Comparison of ENCODE assay signal across 8 cellular contexts in genomic region chr9:126722922-126723806, GRCh38.
DNase-seq lines count a peak whose midpoint lies in the region; ATAC-seq lines count a peak whose summit lies in the region.

No MANE protein-coding gene starts in this region.

- H3K36me3 Mint-ChIP-seq in naive thymus-derived CD8-positive, alpha-beta T cell = no peaks in the 10 kb centered on the region

- ATAC-seq in GM19395 (IDR thresholded peaks at IDR 0.05; ENCODE audit: unreplicated experiment) (peak; percentile 47), HG03521 (IDR thresholded peaks at IDR 0.05; ENCODE audit: unreplicated experiment) (no peak)
- peak; percentile 54 to 65 for ATAC-seq in naive thymus-derived CD8-positive, alpha-beta T cell
- peak; percentile 74 for ATAC-seq in stimulated activated naive CD8-positive, alpha-beta T cell treated with anti-CD3 and anti-CD28 coated beads, Interleukin-15, amount 100 ng/mL, for 72 hours

- H3K4me3 Mint-ChIP-seq in naive thymus-derived CD8-positive, alpha-beta T cell = peak overlapping the region; percentile 75 to 96 (median 90)
- H3K4me3 Mint-ChIP-seq in stimulated activated naive CD8-positive, alpha-beta T cell treated with anti-CD3 and anti-CD28 coated beads, Interleukin-15, amount 100 ng/mL, for 72 hours = peak overlapping the region; percentile 88 to 89

- peak overlapping the region; percentile 81 to 100 (median 96) for H3K27ac Mint-ChIP-seq in naive thymus-derived CD8-positive, alpha-beta T cell
- H3K27ac Mint-ChIP-seq in stimulated activated naive CD8-positive, alpha-beta T cell treated with anti-CD3 and anti-CD28 coated beads, Interleukin-15, amount 100 ng/mL, for 72 hours = peak overlapping the region; percentile 90 to 95

- DNase-seq in M059J (ENCODE audit: low read depth) = peak; percentile 33
- peak; percentile 59 to 64 for DNase-seq in activated CD4-positive, alpha-beta T cell treated with anti-CD3 and anti-CD28 coated beads, Interleukin-2, amount 50 U/mL, for 4 hours
- DNase-seq in effector CD8-positive, alpha-beta T cell (lab: John Stamatoyannopoulos, UW) = peak; percentile 66
- DNase-seq in naive thymus-derived CD8-positive, alpha-beta T cell = peak; percentile 63 to 88 (median 71)
- peak; percentile 63 to 75 for DNase-seq in stimulated activated naive CD8-positive, alpha-beta T cell treated with anti-CD3 and anti-CD28 coated beads, Interleukin-15, amount 100 ng/mL, for 72 hours

- peak overlapping the region; percentile 93 for H3K27ac ChIP-seq in BLaER1

- H3K9me3 Mint-ChIP-seq in naive thymus-derived CD8-positive, alpha-beta T cell = no peaks in the 10 kb centered on the region
- no peaks in the 10 kb centered on the region for H3K9me3 Mint-ChIP-seq in stimulated activated naive CD8-positive, alpha-beta T cell treated with anti-CD3 and anti-CD28 coated beads, Interleukin-15, amount 100 ng/mL, for 72 hours

- H3K4me1 ChIP-seq in BLaER1 = peaks cover 51% of the 10 kb centered on the region

- H3K36me3 ChIP-seq in BLaER1 = no peaks in the 10 kb centered on the region

- H4K20me1 ChIP-seq in BLaER1 = no peaks in the 10 kb centered on the region

- POLR2A ChIA-PET in naive thymus-derived CD8-positive, alpha-beta T cell (lab: Charles Lee) = interaction anchor here (0.9 to 2.5 kb wide), 12 partner anchors 10 to 727 kb away, joined by 3 to 25 read pairs (median 4); partner anchors contain the start of gene ZBTB43

- H3K27me3 Mint-ChIP-seq in naive thymus-derived CD8-positive, alpha-beta T cell = no peaks in the 10 kb centered on the region
- no peaks in the 10 kb centered on the region for H3K27me3 Mint-ChIP-seq in stimulated activated naive CD8-positive, alpha-beta T cell treated with anti-CD3 and anti-CD28 coated beads, Interleukin-15, amount 100 ng/mL, for 72 hours

- no peaks in the 10 kb centered on the region for H3K27me3 ChIP-seq in BLaER1

- H3K4me2 ChIP-seq in BLaER1 = peak overlapping the region; percentile 95

- peak overlapping the region; percentile 93 for H3K9ac ChIP-seq in BLaER1

- H3K4me1 Mint-ChIP-seq in naive thymus-derived CD8-positive, alpha-beta T cell = peaks cover 32 to 53% (median 47%) of the 10 kb centered on the region in 4 donors
- H3K4me1 Mint-ChIP-seq in stimulated activated naive CD8-positive, alpha-beta T cell treated with anti-CD3 and anti-CD28 coated beads, Interleukin-15, amount 100 ng/mL, for 72 hours = peaks cover 49% of the 10 kb centered on the region

- peak overlapping the region; percentile 82 for H3K4me3 ChIP-seq in BLaER1

- no peaks in the 10 kb centered on the region for H3K9me3 ChIP-seq in BLaER1
